11 cellular contexts compared by ENCODE assay signal in the genomic region with DNA sequence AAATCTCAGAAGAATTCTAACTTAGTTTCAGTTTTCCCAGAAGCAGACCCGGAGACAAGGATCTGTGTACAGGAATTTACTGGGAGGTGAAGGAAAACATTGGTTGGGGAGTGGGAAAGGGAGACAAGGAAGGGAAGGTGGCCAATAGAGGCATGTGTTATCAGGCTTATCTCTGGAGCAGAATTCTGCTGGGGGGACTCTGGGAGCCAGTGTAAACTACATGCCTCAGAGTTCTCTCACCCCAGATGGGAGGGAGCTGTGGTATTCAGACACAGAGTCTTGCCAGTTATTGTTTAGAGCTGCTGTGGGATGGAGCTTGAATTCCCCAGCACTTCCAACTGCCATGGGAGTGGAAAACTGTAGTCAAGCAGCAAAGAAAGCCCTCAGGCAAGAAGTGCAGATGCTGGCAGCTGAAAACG. TPM values are rescaled to one million over a fixed set of nuclear protein-coding genes. Genes with fewer than 3 reads are reported as not detected.
DNase-seq lines count a peak whose midpoint lies in the region; ATAC-seq and TF ChIP-seq lines count a peak whose summit lies in the region.
"Had no signal": no experiment of that assay in that cellular context is flagged by ENCODE, and none has a peak within 500 bp of the region (broad histone marks: within the 10 kb centered on the region; RNA-seq: fewer than 3 reads in every experiment).

No MANE protein-coding gene starts in this region.

- H4K8ac ChIP-seq in IMR-90 (ENCODE audit: low read depth in 2 of 2, low read length in 2 of 2), result no peak overlapping the region

- no peak overlapping the region; the same call in 1 of the 2 replicates for H4K91ac ChIP-seq in IMR-90 (ENCODE audit: insufficient read depth, low read depth, low read length)

- in situ Hi-C loops in IMR-90 (cut with MboI; ENCODE audit: low sequenced_read_pairs), result no loop called here

- no peak for TF ChIP-seq RAD21 in IMR-90 (IDR thresholded peaks at IDR 0.05; ENCODE audit: low read length)

- H3K4me2 ChIP-seq in IMR-90 (ENCODE audit: low read depth, low read length), result peak overlapping the region; percentile 62

- H2BK5ac ChIP-seq in IMR-90 (ENCODE audit: low read depth, low read length, poor library complexity, severe bottlenecking), result peak overlapping the region; percentile 83

- no TSS peak for BruUV-seq in IMR-90 (replicated peaks; lab: Mats Ljungman, UMichigan)

- TF ChIP-seq CTCF in IMR-90 (conservative IDR thresholded peaks at IDR 0.05; ENCODE audit: low read depth, low read length) (no peak), breast epithelium (IDR thresholded peaks at IDR 0.05) (no peak), suprapubic skin (IDR thresholded peaks at IDR 0.05) (no peak)

- H3K79me1 ChIP-seq in IMR-90 (ENCODE audit: low read depth in 1 of 2, low read length in 2 of 2), result no peaks in the 10 kb centered on the region

- H3K27me3 ChIP-seq in IMR-90 (ENCODE audit: control insufficient read depth, insufficient read depth, low read length) (no peaks in the 10 kb centered on the region), breast epithelium (no peaks in the 10 kb centered on the region), suprapubic skin (no peaks in the 10 kb centered on the region)
- H3K27me3 ChIP-seq: SJCRH30 had no signal

- ATAC-seq in IMR-90 (ENCODE audit: low read depth), result peak; percentile 96
- no peak for ATAC-seq in GM21390 (IDR thresholded peaks at IDR 0.05; ENCODE audit: unreplicated experiment)

- CTCF ChIA-PET in IMR-90 (lab: Yijun Ruan, JAX), result interaction anchor here (1.0 kb wide), 2 partner anchors 20 to 210 kb away, joined by 3 to 4 read pairs; no protein-coding TSS in a partner anchor

- no peak overlapping the region for H2BK15ac ChIP-seq in IMR-90 (ENCODE audit: low read depth, low read length)

- peaks cover 6% of the 10 kb centered on the region; the same call in 1 of the 2 replicates for H4K20me1 ChIP-seq in IMR-90 (ENCODE audit: insufficient read depth, low read length)

- TF ChIP-seq POLR2A in IMR-90 (IDR thresholded peaks at IDR 0.05; ENCODE audit: low read depth, low read length), result peak; percentile 33; the same call in 1 of the 2 replicates
- TF ChIP-seq POLR2A in breast epithelium (IDR thresholded peaks at IDR 0.05), result no peak
- no peak for TF ChIP-seq POLR2A in suprapubic skin (IDR thresholded peaks at IDR 0.05)

- peak overlapping the region; percentile 44; the same call in 1 of the 2 replicates for H3K27ac ChIP-seq in IMR-90 (ENCODE audit: insufficient read depth, low read length)
- H3K27ac ChIP-seq in breast epithelium, result peak overlapping the region; percentile 81 to 91
- H3K27ac ChIP-seq in suprapubic skin, result peak overlapping the region; percentile 65
- H3K27ac ChIP-seq: epithelial cell of prostate, SJCRH30 had no signal

- intact Hi-C loops in IMR-90 (cut with micrococcal nuclease) (no loop called here), breast epithelium (cut with DNase I; ENCODE audit: low total_unique reads) (no loop called here), head of caudate nucleus (cut with DNase I) (no loop called here)

- dilution Hi-C loops in IMR-90 (cut with HindIII; ENCODE audit: low sequenced_read_pairs, unreplicated experiment), result no loop called here

- H3K4me3 ChIP-seq in IMR-90 (ENCODE audit: insufficient read depth, low read depth, low read length) (peak overlapping the region; percentile 13; the same call in 1 of the 2 replicates), breast epithelium (peak overlapping the region in 2 of 3 donors; percentile 39 to 56), suprapubic skin (no peak overlapping the region)
- H3K4me3 ChIP-seq: SJCRH30, skin epidermis had no signal

- H3K23ac ChIP-seq in IMR-90 (ENCODE audit: low read depth, low read length), result no peak overlapping the region; the same call in 1 of the 2 replicates

- H4K5ac ChIP-seq in IMR-90 (ENCODE audit: low read depth, low read length), result no peak overlapping the region

- H2AFZ ChIP-seq in IMR-90 (replicated peaks; ENCODE audit: low read length, poor library complexity), result peak overlapping the region; percentile 69

- H3K56ac ChIP-seq in IMR-90 (ENCODE audit: extremely low read depth, insufficient read depth, low read length), result peak overlapping the region; percentile 62; the same call in 1 of the 2 replicates

- H2BK120ac ChIP-seq in IMR-90 (ENCODE audit: low read depth, low read length), result peak overlapping the region; percentile 72

- H3K36me3 ChIP-seq in IMR-90 (ENCODE audit: control insufficient read depth, insufficient read depth, low read length), result peaks cover 2% of the 10 kb centered on the region
- H3K36me3 ChIP-seq in breast epithelium, result no peaks in the 10 kb centered on the region
- H3K36me3 ChIP-seq in suprapubic skin, result peaks cover 6% of the 10 kb centered on the region
- H3K36me3 ChIP-seq: SJCRH30 had no signal

- WGBS in IMR-90 (ENCODE audit: extremely low coverage in 2 of 2, insufficient read length in 1 of 2), 2 experiments, result no CpG with 5 or more reads among the region's 2 CpGs
- 28% methylated on average over 2 of the region's 2 CpGs for WGBS in suprapubic skin

- H2BK20ac ChIP-seq in IMR-90 (ENCODE audit: low read depth, low read length), result peak overlapping the region; percentile 65

- peaks cover 5% of the 10 kb centered on the region; the same call in 1 of the 2 replicates for H3K9me1 ChIP-seq in IMR-90 (ENCODE audit: insufficient read depth, low read length)

- peak overlapping the region; percentile 56; the same call in 1 of the 2 replicates for H3K18ac ChIP-seq in IMR-90 (ENCODE audit: low read depth, low read length)

- TF ChIP-seq EP300 in suprapubic skin (IDR thresholded peaks at IDR 0.05), result no peak

- peak overlapping the region; percentile 38; the same call in 1 of the 2 replicates for H3K14ac ChIP-seq in IMR-90 (replicated peaks; ENCODE audit: low read depth, low read length)

- peak overlapping the region; percentile 37 for H3K4ac ChIP-seq in IMR-90 (ENCODE audit: low read depth, low read length)

- POLR2A ChIA-PET in IMR-90 (lab: Charles Lee; ENCODE audit: unreplicated experiment), result interaction anchor here (0.5 to 0.9 kb wide), 3 partner anchors 9 to 19 kb away, joined by 3 to 9 read pairs (median 3); a partner anchor contains a TSS

- H3K9me3 ChIP-seq in IMR-90 (ENCODE audit: control insufficient read depth, insufficient read depth, low read length) (no peaks in the 10 kb centered on the region), breast epithelium (no peaks in the 10 kb centered on the region), suprapubic skin (no peaks in the 10 kb centered on the region)
- H3K9me3 ChIP-seq: SJCRH30 had no signal

- H2AK5ac ChIP-seq in IMR-90 (ENCODE audit: low read depth, low read length), result 0 out of 2 replicates have a peak overlapping the region, but pooled peaks have one; percentile 22

- H3K9ac ChIP-seq in IMR-90 (ENCODE audit: low read depth, low read length), result no peak overlapping the region; the same call in 1 of the 2 replicates

- DNase-seq in IMR-90, result peak; percentile 90
- peak; percentile 73 to 74 for DNase-seq in breast epithelium (ENCODE audit: low spot score in 2 of 2)
- peak; percentile 66 for DNase-seq in kidney glomerular epithelial cell (lab: John Stamatoyannopoulos, UW)
- no peak for DNase-seq in suprapubic skin (ENCODE audit: low spot score in 2 of 2)
- no peak for DNase-seq in head of caudate nucleus
- no peak for DNase-seq in NCI-H82 (lab: John Stamatoyannopoulos, UW)
- DNase-seq in activated CD8-positive, alpha-beta memory T cell treated with anti-CD3 and anti-CD28 coated beads, Interleukin-2, amount 50 U/mL, for 48 hours, result no peak

- H3K4me1 ChIP-seq in IMR-90 (ENCODE audit: control insufficient read depth, insufficient read depth, low read length) (peaks cover 4% of the 10 kb centered on the region), breast epithelium (no peaks in the 10 kb centered on the region), suprapubic skin (peaks cover 14% of the 10 kb centered on the region)

- no peak overlapping the region for H2AK9ac ChIP-seq in IMR-90 (replicated peaks; ENCODE audit: low read depth, low read length, poor library complexity)

TF ChIP-seq in IMR-90, 13 proteins besides CTCF, POLR2A, EP300 and RAD21 (continues in another document):
- TF ChIP-seq FOS (IDR thresholded peaks at IDR 0.05; ENCODE audit: low read depth, low read length), result no peak
- TF ChIP-seq NFE2L2 (IDR thresholded peaks at IDR 0.05; ENCODE audit: low read depth, low read length), result no peak
- TF ChIP-seq SMC3 (IDR thresholded peaks at IDR 0.05; ENCODE audit: low read depth, low read length), result no peak
- no peak for TF ChIP-seq MAFK (IDR thresholded peaks at IDR 0.05; ENCODE audit: low read depth, low read length)
- TF ChIP-seq, protein P1, sequence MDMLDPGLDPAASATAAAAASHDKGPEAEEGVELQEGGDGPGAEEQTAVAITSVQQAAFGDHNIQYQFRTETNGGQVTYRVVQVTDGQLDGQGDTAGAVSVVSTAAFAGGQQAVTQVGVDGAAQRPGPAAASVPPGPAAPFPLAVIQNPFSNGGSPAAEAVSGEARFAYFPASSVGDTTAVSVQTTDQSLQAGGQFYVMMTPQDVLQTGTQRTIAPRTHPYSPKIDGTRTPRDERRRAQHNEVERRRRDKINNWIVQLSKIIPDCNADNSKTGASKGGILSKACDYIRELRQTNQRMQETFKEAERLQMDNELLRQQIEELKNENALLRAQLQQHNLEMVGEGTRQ (IDR thresholded peaks at IDR 0.05; ENCODE audit: low read depth, low read length), result no peak

RNA-seq across cellular contexts. Expression of a gene that starts 19.0 kb away (rescaled TPM):
- total RNA-seq in IMR-90 (2012; rRNA removed) (74.7 and 89.4 TPM in 2 replicates), breast epithelium (10 to 100 TPM; 49.8 to 81.9 (median 79.0) TPM), suprapubic skin (100 to 1,000 TPM in 1 of 4 donors, 10 to 100 TPM in 3; 66.6 to 104 (median 70.5) TPM)
- polyA plus RNA-seq in IMR-90 (2012; rRNA removed), result 74.2 and 75.1 TPM in 2 replicates
- 40.9 and 81.3 TPM in 2 replicates for polyA plus RNA-seq in IMR-90 (2012; cell fraction: cytosol; rRNA removed)
- polyA plus RNA-seq in IMR-90 (2012; cell fraction: nucleus; rRNA removed; ENCODE audit: low replicate concordance), result 134 and 230 TPM in 2 replicates

RNA-seq across cellular contexts. Expression of a gene that starts 36.2 kb away (rescaled TPM):
- total RNA-seq in IMR-90 (2012; rRNA removed) (not detected in 2 replicates), breast epithelium (not detected), suprapubic skin (not detected)
- not detected in 2 replicates for polyA plus RNA-seq in IMR-90 (2012; rRNA removed)
- not detected in 2 replicates for polyA plus RNA-seq in IMR-90 (2012; cell fraction: cytosol; rRNA removed)
- not detected in 2 replicates for polyA plus RNA-seq in IMR-90 (2012; cell fraction: nucleus; rRNA removed; ENCODE audit: low replicate concordance)
- total RNA-seq: SJCRH30 had no signal

RNA-seq across cellular contexts. Expression of a gene that starts 49.5 kb away (rescaled TPM):
- total RNA-seq in IMR-90 (2012; rRNA removed) (3.3 and 4.3 TPM in 2 replicates), breast epithelium (10 to 100 TPM; 17.1 to 29.6 (median 29.5) TPM), suprapubic skin (100 to 1,000 TPM in 1 of 4 donors, 10 to 100 TPM in 3; 11.4 to 100 (median 35.6) TPM)
- polyA plus RNA-seq in IMR-90 (2012; rRNA removed), result 4.0 and 4.9 TPM in 2 replicates
- 3.4 and 4.1 TPM in 2 replicates for polyA plus RNA-seq in IMR-90 (2012; cell fraction: cytosol; rRNA removed)
- 3.2 TPM in 2 replicates for polyA plus RNA-seq in IMR-90 (2012; cell fraction: nucleus; rRNA removed; ENCODE audit: low replicate concordance)

RNA-seq across cellular contexts. Expression of a gene that starts 59.5 kb away (rescaled TPM):
- total RNA-seq in IMR-90 (2012; rRNA removed) (4.4 and 5.2 TPM in 2 replicates), breast epithelium (under 1 TPM in 2 of 3 donors, not detected in 1; 0.33 to 0.44 TPM), suprapubic skin (not detected)
- 21.4 and 22.0 TPM in 2 replicates for polyA plus RNA-seq in IMR-90 (2012; rRNA removed)
- 16.3 and 28.2 TPM in 2 replicates for polyA plus RNA-seq in IMR-90 (2012; cell fraction: cytosol; rRNA removed)
- polyA plus RNA-seq in IMR-90 (2012; cell fraction: nucleus; rRNA removed; ENCODE audit: low replicate concordance), result 20.4 and 43.0 TPM in 2 replicates
- total RNA-seq: SJCRH30 had no signal

Comparison
In these comparisons a context has a peak if more than half of its experiments do, and no peak if none do; other contexts are left out.
1. DNase-seq: peak in IMR-90 (single experiment), breast epithelium (2 of 2) and kidney glomerular epithelial cell (single experiment); none in suprapubic skin (0 of 2), head of caudate nucleus (0 of 42), NCI-H82 (single experiment) and activated CD8-positive, alpha-beta memory T cell treated with anti-CD3 and anti-CD28 coated beads, Interleukin-2, amount 50 U/mL, for 48 hours (single experiment).
2. Peak in every context shown above with its lines, with median percentiles within 50 percentile points of each other: H3K27ac ChIP-seq.